Comparison of ENCODE assay signal across 10 cellular contexts in genomic region chr20:62602550-62602949, GRCh38. TPM values are rescaled to one million over a fixed set of nuclear protein-coding genes. Genes with fewer than 3 reads are reported as not detected.
DNase-seq lines count a peak whose midpoint lies in the region; ATAC-seq, FAIRE-seq and TF ChIP-seq lines count a peak whose summit lies in the region.
"Had no signal": no experiment of that assay in that cellular context is flagged by ENCODE, and none has a peak within 500 bp of the region (broad histone marks: within the 10 kb centered on the region; RNA-seq: fewer than 3 reads in every experiment).

No MANE protein-coding gene starts in this region.

- FAIRE-seq in H1 (lab: Jason Lieb, UNC) = no peak

- 71% methylated on average over 4 of the region's 10 CpGs; no CpG with 5 or more reads in 1 of the 2 experiments for WGBS in H1 (ENCODE audit: extremely low coverage in 1 of 2, insufficient coverage in 1 of 2, insufficient read length in 1 of 2, insufficient replicate concordance in 2 of 2, low coverage in 1 of 2, low lambda C conversion rate in 2 of 2, missing lambda C conversion rate in 1 of 2), 2 experiments
- WGBS in mesenchymal stem cell = 91% methylated on average over 8 of the region's 10 CpGs

- TF ChIP-seq POLR2A in H1 (IDR thresholded peaks at IDR 0.05; ENCODE audit: control extremely low read depth in 1 of 2, low read depth in 2 of 2, low read length in 2 of 2) = no peak

- no peak for TF ChIP-seq EP300 in H1 (IDR thresholded peaks at IDR 0.05; ENCODE audit: borderline replicate concordance in 1 of 2, low read depth in 2 of 2, low read length in 2 of 2)

- peak; percentile 53 for DNase-seq in DMS79 treated with DMSO at 0.1 percent for 48 hours (lab: John Stamatoyannopoulos, UW)
- no peak for DNase-seq in DMS79 (lab: John Stamatoyannopoulos, UW)
- DNase-seq in T-helper 17 cell = no peak
- no peak for DNase-seq in H1 (ENCODE audit: low read depth in 1 of 2, low spot score in 2 of 2)
- peak; percentile 62 for DNase-seq in stimulated activated CD8-positive, alpha-beta memory T cell treated with anti-CD3 and anti-CD28 coated beads, Interleukin-4, amount 100 ng/mL, for 48 hours
- DNase-seq in mesenchymal stem cell = no peak
- DNase-seq in LoVo (ENCODE audit: low spot score) = no peak

- H4K8ac ChIP-seq in H1 (ENCODE audit: extremely low read depth, insufficient read depth, low read length) (peak overlapping the region; percentile 20; the same call in 1 of the 2 replicates), mesenchymal stem cell (ENCODE audit: low read length) (no peak overlapping the region)

- H3K4me3 ChIP-seq in H1 (ENCODE audit: extremely low read depth in 1 of 4, insufficient read depth in 2 of 4, low read depth in 3 of 4, low read length in 4 of 4) (no peak overlapping the region), mesenchymal stem cell (ENCODE audit: insufficient read depth in 1 of 2, low read depth in 1 of 2, low read length in 2 of 2) (no peak overlapping the region)

- H3K36me3 Mint-ChIP-seq in T-helper 17 cell (ENCODE audit: low read depth) = no peaks in the 10 kb centered on the region

- no peaks in the 10 kb centered on the region for H3K79me2 ChIP-seq in H1 (ENCODE audit: control insufficient read depth in 1 of 2, insufficient read depth in 2 of 2, low read length in 2 of 2)

- H3K27ac ChIP-seq in H1 (ENCODE audit: low read depth, low read length) (no peak overlapping the region), mesenchymal stem cell (ENCODE audit: low read length, poor library complexity, severe bottlenecking) (no peak overlapping the region)
- H3K27ac ChIP-seq: 22Rv1 had no signal

- peaks cover 26% of the 10 kb centered on the region for H3K4me1 Mint-ChIP-seq in T-helper 17 cell

- H3K9me3 ChIP-seq in T-helper 17 cell (ENCODE audit: control insufficient read depth, low read length, poor library complexity, severe bottlenecking) (no peaks in the 10 kb centered on the region), H1 (ENCODE audit: insufficient read depth in 2 of 2, low read depth in 1 of 2, low read length in 1 of 2) (no peaks in the 10 kb centered on the region), mesenchymal stem cell (ENCODE audit: control insufficient read depth, low read length) (no peaks in the 10 kb centered on the region)

- H4K5ac ChIP-seq in H1 (ENCODE audit: insufficient read length, low read depth, low read length) = no peak overlapping the region

- H2BK5ac ChIP-seq in H1 (ENCODE audit: low read depth, low read length) = no peak overlapping the region
- no peak overlapping the region for H2BK5ac ChIP-seq in mesenchymal stem cell (ENCODE audit: low read depth, low read length, poor library complexity, severe bottlenecking)

- H3K9ac ChIP-seq in H1 (replicated peaks in 1 of 4; ENCODE audit: extremely low read depth in 1 of 4, low read depth in 3 of 4, low read length in 3 of 4) (no peak overlapping the region), mesenchymal stem cell (ENCODE audit: low read length) (no peak overlapping the region)

- H3K4ac ChIP-seq in H1 (replicated peaks; ENCODE audit: insufficient read length, low read depth, low read length) (no peak overlapping the region), mesenchymal stem cell (ENCODE audit: low read depth in 1 of 2, low read length in 2 of 2) (no peak overlapping the region)

- H3K4me2 ChIP-seq in H1 (ENCODE audit: insufficient read depth in 1 of 2, low read depth in 2 of 2, low read length in 2 of 2) (no peak overlapping the region), mesenchymal stem cell (ENCODE audit: low read length, poor library complexity, severe bottlenecking) (no peak overlapping the region)

- H3K14ac ChIP-seq in H1 (ENCODE audit: insufficient read length) (no peak overlapping the region), mesenchymal stem cell (ENCODE audit: low read length in 2 of 2) (no peak overlapping the region)

- H2BK120ac ChIP-seq in H1 (replicated peaks; ENCODE audit: low read depth, low read length) = no peak overlapping the region
- no peak overlapping the region for H2BK120ac ChIP-seq in mesenchymal stem cell (ENCODE audit: low read depth, low read length)

- no peaks in the 10 kb centered on the region for H3K36me3 ChIP-seq in H1 (ENCODE audit: control insufficient read depth in 2 of 4, insufficient read depth in 4 of 4, low read length in 3 of 4)
- H3K36me3 ChIP-seq in mesenchymal stem cell (ENCODE audit: control insufficient read depth in 1 of 2, insufficient read depth in 2 of 2, low read depth in 1 of 2, low read length in 2 of 2) = no peaks in the 10 kb centered on the region

- H2BK12ac ChIP-seq in H1 (ENCODE audit: low read depth, low read length) (no peak overlapping the region), mesenchymal stem cell (ENCODE audit: low read length in 2 of 2) (no peak overlapping the region)

- H2AK5ac ChIP-seq in H1 (ENCODE audit: low read depth, low read length) (no peak overlapping the region), mesenchymal stem cell (ENCODE audit: low read length, severe bottlenecking) (no peak overlapping the region)

- no peak overlapping the region; the same call in 1 of the 2 replicates for H3K18ac ChIP-seq in H1 (ENCODE audit: extremely low read depth, low read length)
- no peak overlapping the region for H3K18ac ChIP-seq in mesenchymal stem cell (ENCODE audit: low read depth in 1 of 2, low read length in 2 of 2)

- H3K27me3 Mint-ChIP-seq in T-helper 17 cell = peaks cover 28% of the 10 kb centered on the region

- peaks cover 6 to 21% (median 16%) of the 10 kb centered on the region in 4 experiments for H3K4me1 ChIP-seq in H1 (replicated peaks in 1 of 4; ENCODE audit: control insufficient read depth in 3 of 4, insufficient read depth in 4 of 4, low read length in 3 of 4)
- peaks cover 3% of the 10 kb centered on the region for H3K4me1 ChIP-seq in mesenchymal stem cell (ENCODE audit: control insufficient read depth, insufficient read depth, low read depth, low read length)

- 0 out of 2 replicates have a peak overlapping the region, but pooled peaks have one; percentile 72 for H2BK15ac ChIP-seq in H1 (ENCODE audit: low read length)
- no peak overlapping the region for H2BK15ac ChIP-seq in mesenchymal stem cell (ENCODE audit: low read depth, poor library complexity, severe bottlenecking)

- H3K27me3 ChIP-seq in H1 (replicated peaks in 1 of 4; ENCODE audit: control insufficient read depth in 3 of 4, extremely low read depth in 1 of 4, insufficient read depth in 3 of 4, low read length in 3 of 4) (no peaks in the 10 kb centered on the region; a peak in 1 of 7 replicates), mesenchymal stem cell (ENCODE audit: control insufficient read depth in 1 of 2, insufficient read depth in 1 of 2, low read length in 2 of 2) (peaks cover 23 to 58% of the 10 kb centered on the region in 2 experiments)

- H3K79me1 ChIP-seq in H1 (ENCODE audit: low read depth, low read length) = no peaks in the 10 kb centered on the region
- no peaks in the 10 kb centered on the region for H3K79me1 ChIP-seq in mesenchymal stem cell (replicated peaks; ENCODE audit: low read length, poor library complexity, severe bottlenecking)

- POLR2A ChIA-PET in H1 (lab: Charles Lee; ENCODE audit: partially characterized antibody) = no interaction called here

- no peak overlapping the region for H4K91ac ChIP-seq in H1 (replicated peaks; ENCODE audit: insufficient read length, low read length)
- no peak overlapping the region for H4K91ac ChIP-seq in mesenchymal stem cell (ENCODE audit: low read length)

- peak overlapping the region; percentile 67 for H3K27ac Mint-ChIP-seq in T-helper 17 cell

- no peak overlapping the region for H3K56ac ChIP-seq in H1 (replicated peaks; ENCODE audit: insufficient read length, low read depth, low read length)

- peak overlapping the region; percentile 61; the same call in 1 of the 2 replicates for H2BK20ac ChIP-seq in H1 (ENCODE audit: low read length)

- peak overlapping the region; percentile 88 for H3K4me3 Mint-ChIP-seq in T-helper 17 cell

- no peak for TF ChIP-seq RAD21 in H1 (IDR thresholded peaks at IDR 0.05 in 1 of 2, conservative IDR thresholded peaks at IDR 0.05 in 1 of 2; ENCODE audit: low read depth in 2 of 2, low read length in 2 of 2)

- no peaks in the 10 kb centered on the region for H4K20me1 ChIP-seq in H1 (replicated peaks in 1 of 2; ENCODE audit: control insufficient read depth in 1 of 2, insufficient read depth in 2 of 2, low read length in 2 of 2)

- peak; percentile 35 for ATAC-seq in T-helper 17 cell
- ATAC-seq in HG03135 (IDR thresholded peaks at IDR 0.05; ENCODE audit: unreplicated experiment) = no peak

- no peak for TF ChIP-seq CTCF in H1 (IDR thresholded peaks at IDR 0.05; ENCODE audit: control extremely low read depth in 1 of 3, insufficient read depth in 1 of 3, low read depth in 1 of 3, low read length in 3 of 3)

- CTCF ChIA-PET in H1 (lab: Charles Lee; ENCODE audit: partially characterized antibody) = interaction anchor here (0.6 to 1.4 kb wide), 4 partner anchors 14 to 315 kb away, joined by 3 to 4 read pairs (median 4); no protein-coding TSS in a partner anchor

- no peaks in the 10 kb centered on the region for H3K23me2 ChIP-seq in H1 (ENCODE audit: low read depth, low read length)

- H3K23ac ChIP-seq in H1 (ENCODE audit: insufficient read length) (no peak overlapping the region), mesenchymal stem cell (ENCODE audit: low read length in 2 of 2) (no peak overlapping the region)

- no peak overlapping the region for H2AFZ ChIP-seq in H1 (ENCODE audit: low read length)
- no peak overlapping the region for H2AFZ ChIP-seq in mesenchymal stem cell (ENCODE audit: low read depth, low read length)

TF ChIP-seq in H1, 55 proteins besides CTCF, POLR2A, EP300 and RAD21:
- TF ChIP-seq KDM1A (IDR thresholded peaks at IDR 0.05; ENCODE audit: borderline replicate concordance, low read length) (peak; percentile 65; the same call in 1 of the 2 replicates), CBX8 (IDR thresholded peaks at IDR 0.05; ENCODE audit: borderline replicate concordance, low read depth, low read length) (no peak)
TF ChIP-seq in H1: peak in this region for 1.

RNA-seq across cellular contexts. Expression of gene SLCO4A1, which starts 39.8 kb away (rescaled TPM):
- total RNA-seq in T-helper 17 cell = 1 to 10 TPM; 1.9 TPM
- 18.2 and 18.5 TPM in 2 replicates for total RNA-seq in H1 (2021; fragmentation: NEBNext Ultra II Directional; extraction: Animal tissue kit (Norgen Biotek cat#: 25700))
- polyA plus RNA-seq in H1 (2011; rRNA removed) = 10.5 and 13.3 TPM in 2 replicates
- polyA plus RNA-seq in H1 (2011; cell fraction: cytosol; rRNA removed) = 10.5 TPM
- 30.4 TPM for polyA plus RNA-seq in H1 (2011; cell fraction: nucleus; rRNA removed)
- polyA plus RNA-seq in H1 (2012, experiment 1 of 2) = 15.4 to 21.3 TPM (median 15.8 TPM) in 4 replicates
- 19.2 TPM for polyA plus RNA-seq in H1 (2012, experiment 2 of 2)
- polyA plus RNA-seq in H1 (2013, experiment 1 of 2) = 19.8 TPM
- polyA plus RNA-seq in H1 (2013, experiment 2 of 2) = 21.9 TPM
- polyA minus RNA-seq in H1 (2011; rRNA and poly(A)+ RNA removed) = 6.1 and 7.4 TPM in 2 replicates
- polyA minus RNA-seq in H1 (2011; cell fraction: cytosol; rRNA and poly(A)+ RNA removed) = 9.3 TPM
- 10.6 TPM for polyA minus RNA-seq in H1 (2011; cell fraction: nucleus; rRNA and poly(A)+ RNA removed)
- not detected for polyA plus RNA-seq in mesenchymal stem cell (2013, experiment 1 of 2)
- polyA plus RNA-seq in mesenchymal stem cell (2013, experiment 2 of 2) = not detected
- total RNA-seq: chondrocyte had no signal

Comparison
In these comparisons a context has a peak if more than half of its experiments do, and no peak if none do; other contexts are left out.
1. DNase-seq: peak in DMS79 treated with DMSO at 0.1 percent for 48 hours (single experiment) and stimulated activated CD8-positive, alpha-beta memory T cell treated with anti-CD3 and anti-CD28 coated beads, Interleukin-4, amount 100 ng/mL, for 48 hours (single experiment); none in DMS79 (single experiment), T-helper 17 cell (0 of 3), H1 (0 of 2), mesenchymal stem cell (single experiment) and LoVo (single experiment).